Comparison of ENCODE assay signal across 28 cellular contexts in genomic region chr7:34339061-34339526, GRCh38.
DNase-seq lines count a peak whose midpoint lies in the region; ATAC-seq and TF ChIP-seq lines count a peak whose summit lies in the region.
"Had no signal": no experiment of that assay in that cellular context is flagged by ENCODE, and none has a peak within 500 bp of the region (broad histone marks: within the 10 kb centered on the region; RNA-seq: fewer than 3 reads in every experiment).

No MANE protein-coding gene starts in this region.

- peaks cover 48% of the 10 kb centered on the region for H3K4me1 Mint-ChIP-seq in HFFc6 (ENCODE audit: low read depth)
- H3K4me1 Mint-ChIP-seq: activated CD4-positive, alpha-beta T cell treated with anti-CD3 and anti-CD28 coated beads, Interleukin-2, amount 10 ng/mL, durations not matched to agents 24 days and 14 days; IgD-negative memory B cell; naive thymus-derived CD8-positive, alpha-beta T cell had no signal

- ATAC-seq in GM18517 (IDR thresholded peaks at IDR 0.05; ENCODE audit: unreplicated experiment) (no peak), GM18858 (IDR thresholded peaks at IDR 0.05; ENCODE audit: unreplicated experiment) (no peak)
- ATAC-seq: GM12878; naive thymus-derived CD8-positive, alpha-beta T cell had no signal

- H3K4me3 ChIP-seq in brain microvascular endothelial cell (ENCODE audit: low read depth, low read length) (no peak overlapping the region), vagina (no peak overlapping the region)
- H3K4me3 ChIP-seq: A549, GM12878, Peyer's patch, stomach had no signal

- H3K27me3 ChIP-seq in brain microvascular endothelial cell (replicated peaks) (no peaks in the 10 kb centered on the region), vagina (no peaks in the 10 kb centered on the region)
- H3K27me3 ChIP-seq: Peyer's patch, stomach had no signal

- DNase-seq in AG08395 (ENCODE audit: low spot score) (peak; percentile 50), HFFc6 (peak; percentile 75), brain microvascular endothelial cell (peak; percentile 18), iris pigment epithelial cell (ENCODE audit: low read depth) (peak; percentile 41), hypothalamus (lab: John Stamatoyannopoulos, UW) (no peak), vagina (ENCODE audit: extremely low spot score in 2 of 2) (no peak)
- DNase-seq: activated CD4-positive, alpha-beta T cell treated with anti-CD3 and anti-CD28 coated beads, Interleukin-2, amount 10 ng/mL, durations not matched to agents 24 days and 14 days; activated effector memory CD4-positive, alpha-beta T cell treated with Interleukin-2 at 50 U/mL for 16 hours; C1 segment of cervical spinal cord; central memory CD4-positive, alpha-beta T cell; effector CD4-positive, alpha-beta T cell; GDM1; H9; mesendoderm; naive thymus-derived CD8-positive, alpha-beta T cell; NCI-H1930; NCI-H446 treated with DMSO at 0.1 percent for 48 hours; NK-92 treated with Interleukin-12 subunit alpha and Interleukin-12 subunit beta, amount 100 ng/mL, for 24 hours; Peyer's patch; posterior cingulate gyrus; stimulated activated CD4-positive, alpha-beta T cell treated with anti-CD3 and anti-CD28 coated beads, Interleukin-4, amount 100 ng/mL, for 24 hours; stomach had no signal

- H3K27me3 Mint-ChIP-seq in HFFc6 (ENCODE audit: insufficient read depth): peaks cover 4% of the 10 kb centered on the region
- H3K27me3 Mint-ChIP-seq: activated CD4-positive, alpha-beta T cell treated with anti-CD3 and anti-CD28 coated beads, Interleukin-2, amount 10 ng/mL, durations not matched to agents 24 days and 14 days; IgD-negative memory B cell; naive thymus-derived CD8-positive, alpha-beta T cell; type B pancreatic cell had no signal

- H3K4me1 ChIP-seq in vagina: no peaks in the 10 kb centered on the region
- H3K4me1 ChIP-seq: A549, Peyer's patch, stomach had no signal

- in situ Hi-C loops in brain microvascular endothelial cell (cut with HindIII; ENCODE audit: low pct_ligation_motif_present, low sequenced_read_pairs): no loop called here

- H3K4me3 Mint-ChIP-seq in HFFc6: no peak overlapping the region
- H3K4me3 Mint-ChIP-seq: activated CD4-positive, alpha-beta T cell treated with anti-CD3 and anti-CD28 coated beads, Interleukin-2, amount 10 ng/mL, durations not matched to agents 24 days and 14 days; H9; IgD-negative memory B cell; naive thymus-derived CD8-positive, alpha-beta T cell; type B pancreatic cell had no signal

- TF ChIP-seq CTCF in HFFc6 (IDR thresholded peaks at IDR 0.05) (no peak), brain microvascular endothelial cell (IDR thresholded peaks at IDR 0.05; ENCODE audit: low read depth, low read length, missing control alignments) (no peak), vagina (IDR thresholded peaks at IDR 0.05) (no peak)

- H3K36me3 ChIP-seq in brain microvascular endothelial cell (replicated peaks) (no peaks in the 10 kb centered on the region), vagina (no peaks in the 10 kb centered on the region)
- H3K36me3 ChIP-seq: Peyer's patch, stomach had no signal

- H3K27ac ChIP-seq in brain microvascular endothelial cell (no peak overlapping the region), vagina (no peak overlapping the region)
- H3K27ac ChIP-seq: Peyer's patch, stomach had no signal

- peak overlapping the region; percentile 71 for H3K27ac Mint-ChIP-seq in HFFc6
- H3K27ac Mint-ChIP-seq: activated CD4-positive, alpha-beta T cell treated with anti-CD3 and anti-CD28 coated beads, Interleukin-2, amount 10 ng/mL, durations not matched to agents 24 days and 14 days; H9; IgD-negative memory B cell; naive thymus-derived CD8-positive, alpha-beta T cell; type B pancreatic cell had no signal

- intact Hi-C loops in vagina (cut with DNase I): no loop called here

- H3K9me3 ChIP-seq in vagina: no peaks in the 10 kb centered on the region

- H3K9me3 Mint-ChIP-seq in HFFc6: peaks cover 24% of the 10 kb centered on the region
- H3K9me3 Mint-ChIP-seq: type B pancreatic cell had no signal

- peaks cover 16% of the 10 kb centered on the region; the same call in 1 of the 2 replicates for H3K36me3 Mint-ChIP-seq in HFFc6 (ENCODE audit: low read depth)
- H3K36me3 Mint-ChIP-seq: type B pancreatic cell had no signal

- TF ChIP-seq POLR2A in vagina (IDR thresholded peaks at IDR 0.05): no peak

Comparison
In these comparisons a context has a peak if more than half of its experiments do, and no peak if none do; other contexts are left out.
1. DNase-seq: peak in AG08395 (single experiment), HFFc6 (single experiment), brain microvascular endothelial cell (single experiment) and iris pigment epithelial cell (single experiment); none in hypothalamus (0 of 51) and vagina (0 of 2).